1 cellular context compared by ENCODE assay signal in the genomic region with DNA sequence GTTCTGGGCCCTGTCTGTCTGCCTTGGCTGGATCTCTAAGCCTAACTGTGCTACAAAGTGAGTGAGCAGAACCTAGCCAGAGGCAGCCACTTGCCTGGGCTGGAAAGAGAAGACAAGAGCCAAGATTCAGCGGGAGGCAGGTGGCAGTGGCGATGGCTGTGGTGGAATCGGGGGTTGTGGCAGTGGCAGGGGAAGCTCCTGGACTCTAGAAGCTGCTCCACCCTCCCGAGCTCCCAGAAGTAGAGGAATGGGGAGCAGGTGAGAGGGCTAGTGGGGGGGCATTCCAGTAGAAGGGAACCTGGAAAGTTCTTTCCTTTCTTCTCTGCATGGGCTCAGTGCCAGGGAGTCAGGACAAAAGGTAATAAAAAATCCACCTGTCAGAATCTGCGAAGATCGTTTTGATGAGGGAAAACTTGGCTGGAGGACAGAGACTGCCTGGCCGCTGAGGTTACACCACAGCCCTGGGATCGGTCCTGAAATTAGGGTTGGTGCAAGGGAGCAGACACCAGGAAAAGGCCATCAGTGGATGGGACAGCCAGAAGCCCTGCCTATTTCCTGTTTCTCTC.
TF ChIP-seq lines count a peak whose summit lies in the region.

No MANE protein-coding gene starts in this region.

TF ChIP-seq in SK-N-SH, 30 proteins besides CTCF, POLR2A, EP300 and RAD21 (continued from another document):
- TF ChIP-seq, protein P1, sequence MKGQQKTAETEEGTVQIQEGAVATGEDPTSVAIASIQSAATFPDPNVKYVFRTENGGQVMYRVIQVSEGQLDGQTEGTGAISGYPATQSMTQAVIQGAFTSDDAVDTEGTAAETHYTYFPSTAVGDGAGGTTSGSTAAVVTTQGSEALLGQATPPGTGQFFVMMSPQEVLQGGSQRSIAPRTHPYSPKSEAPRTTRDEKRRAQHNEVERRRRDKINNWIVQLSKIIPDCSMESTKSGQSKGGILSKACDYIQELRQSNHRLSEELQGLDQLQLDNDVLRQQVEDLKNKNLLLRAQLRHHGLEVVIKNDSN (IDR thresholded peaks at IDR 0.05; ENCODE audit: borderline replicate concordance, low read depth): no peak
- no peak for TF ChIP-seq MEF2A (IDR thresholded peaks at IDR 0.05; ENCODE audit: borderline replicate concordance, low read depth)
- TF ChIP-seq GATA2 (CRISPR knock-in tag; IDR thresholded peaks at IDR 0.05): no peak
- TF ChIP-seq FOXM1 (IDR thresholded peaks at IDR 0.05; ENCODE audit: low read depth): no peak
- no peak for TF ChIP-seq NFIC (IDR thresholded peaks at IDR 0.05; ENCODE audit: borderline replicate concordance)
- TF ChIP-seq, protein P2, sequence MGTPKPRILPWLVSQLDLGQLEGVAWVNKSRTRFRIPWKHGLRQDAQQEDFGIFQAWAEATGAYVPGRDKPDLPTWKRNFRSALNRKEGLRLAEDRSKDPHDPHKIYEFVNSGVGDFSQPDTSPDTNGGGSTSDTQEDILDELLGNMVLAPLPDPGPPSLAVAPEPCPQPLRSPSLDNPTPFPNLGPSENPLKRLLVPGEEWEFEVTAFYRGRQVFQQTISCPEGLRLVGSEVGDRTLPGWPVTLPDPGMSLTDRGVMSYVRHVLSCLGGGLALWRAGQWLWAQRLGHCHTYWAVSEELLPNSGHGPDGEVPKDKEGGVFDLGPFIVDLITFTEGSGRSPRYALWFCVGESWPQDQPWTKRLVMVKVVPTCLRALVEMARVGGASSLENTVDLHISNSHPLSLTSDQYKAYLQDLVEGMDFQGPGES (IDR thresholded peaks at IDR 0.05; ENCODE audit: low read depth, low read length): no peak
- no peak for TF ChIP-seq RCOR1 (IDR thresholded peaks at IDR 0.05; ENCODE audit: low read length)
- TF ChIP-seq FOSL2 (IDR thresholded peaks at IDR 0.05; ENCODE audit: borderline replicate concordance, low read depth): no peak
- TF ChIP-seq, protein P3, sequence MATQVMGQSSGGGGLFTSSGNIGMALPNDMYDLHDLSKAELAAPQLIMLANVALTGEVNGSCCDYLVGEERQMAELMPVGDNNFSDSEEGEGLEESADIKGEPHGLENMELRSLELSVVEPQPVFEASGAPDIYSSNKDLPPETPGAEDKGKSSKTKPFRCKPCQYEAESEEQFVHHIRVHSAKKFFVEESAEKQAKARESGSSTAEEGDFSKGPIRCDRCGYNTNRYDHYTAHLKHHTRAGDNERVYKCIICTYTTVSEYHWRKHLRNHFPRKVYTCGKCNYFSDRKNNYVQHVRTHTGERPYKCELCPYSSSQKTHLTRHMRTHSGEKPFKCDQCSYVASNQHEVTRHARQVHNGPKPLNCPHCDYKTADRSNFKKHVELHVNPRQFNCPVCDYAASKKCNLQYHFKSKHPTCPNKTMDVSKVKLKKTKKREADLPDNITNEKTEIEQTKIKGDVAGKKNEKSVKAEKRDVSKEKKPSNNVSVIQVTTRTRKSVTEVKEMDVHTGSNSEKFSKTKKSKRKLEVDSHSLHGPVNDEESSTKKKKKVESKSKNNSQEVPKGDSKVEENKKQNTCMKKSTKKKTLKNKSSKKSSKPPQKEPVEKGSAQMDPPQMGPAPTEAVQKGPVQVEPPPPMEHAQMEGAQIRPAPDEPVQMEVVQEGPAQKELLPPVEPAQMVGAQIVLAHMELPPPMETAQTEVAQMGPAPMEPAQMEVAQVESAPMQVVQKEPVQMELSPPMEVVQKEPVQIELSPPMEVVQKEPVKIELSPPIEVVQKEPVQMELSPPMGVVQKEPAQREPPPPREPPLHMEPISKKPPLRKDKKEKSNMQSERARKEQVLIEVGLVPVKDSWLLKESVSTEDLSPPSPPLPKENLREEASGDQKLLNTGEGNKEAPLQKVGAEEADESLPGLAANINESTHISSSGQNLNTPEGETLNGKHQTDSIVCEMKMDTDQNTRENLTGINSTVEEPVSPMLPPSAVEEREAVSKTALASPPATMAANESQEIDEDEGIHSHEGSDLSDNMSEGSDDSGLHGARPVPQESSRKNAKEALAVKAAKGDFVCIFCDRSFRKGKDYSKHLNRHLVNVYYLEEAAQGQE (IDR thresholded peaks at IDR 0.05; ENCODE audit: low read depth, low read length): no peak
- TF ChIP-seq CHD2 (IDR thresholded peaks at IDR 0.05; ENCODE audit: low read length, partially characterized antibody): no peak
- TF ChIP-seq GABPA (IDR thresholded peaks at IDR 0.05; ENCODE audit: low read depth): no peak
- TF ChIP-seq, protein P4, sequence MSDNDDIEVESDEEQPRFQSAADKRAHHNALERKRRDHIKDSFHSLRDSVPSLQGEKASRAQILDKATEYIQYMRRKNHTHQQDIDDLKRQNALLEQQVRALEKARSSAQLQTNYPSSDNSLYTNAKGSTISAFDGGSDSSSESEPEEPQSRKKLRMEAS (IDR thresholded peaks at IDR 0.05; ENCODE audit: low read depth): no peak
